8 cellular contexts compared by ENCODE assay signal in the genomic region with DNA sequence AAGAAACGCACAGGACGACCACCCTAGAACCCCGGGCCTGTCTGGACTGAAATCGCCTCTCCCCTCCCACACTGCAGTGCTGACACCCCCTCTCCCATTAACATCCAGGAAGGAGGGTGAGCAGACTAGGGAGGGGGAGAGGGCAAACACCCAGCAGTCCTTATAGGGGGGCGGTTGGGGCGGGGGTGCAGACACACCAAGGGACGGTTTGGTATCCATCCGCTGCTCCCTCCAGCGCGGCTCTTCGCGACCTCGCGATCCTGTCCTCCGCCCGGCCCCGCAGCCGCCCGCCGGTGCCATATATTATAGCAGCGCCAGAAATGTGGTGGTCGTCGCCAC. TPM values are rescaled to one million over a fixed set of nuclear protein-coding genes. Genes with fewer than 3 reads are reported as not detected.
DNase-seq lines count a peak whose midpoint lies in the region; ATAC-seq and TF ChIP-seq lines count a peak whose summit lies in the region.

No MANE protein-coding gene starts in this region.

- peak overlapping the region in 2 of 5 experiments; percentile 68 to 97 for H3K27ac Mint-ChIP-seq in brain

- H3K27me3 Mint-ChIP-seq in brain = no peaks in the 10 kb centered on the region

- peaks cover 42% of the 10 kb centered on the region for H3K36me3 Mint-ChIP-seq in brain

- H3K4me1 ChIP-seq in right lobe of liver (no peaks in the 10 kb centered on the region), thymus (ENCODE audit: control insufficient read depth, insufficient read depth, low read length) (no peaks in the 10 kb centered on the region)

- DNase-seq in activated CD4-positive, CD25-positive, alpha-beta regulatory T cell (lab: John Stamatoyannopoulos, UW) = no peak
- peak in 1 of 3 donors; percentile 58 for DNase-seq in right lobe of liver
- DNase-seq in NAMALWA (ENCODE audit: low spot score) = no peak
- DNase-seq in NCI-H2227 treated with DMSO at 0.1 percent for 48 hours (lab: John Stamatoyannopoulos, UW) = no peak
- DNase-seq in HT-29 (ENCODE audit: low spot score) = no peak

- peak overlapping the region; percentile 38 to 51 (median 47) for H3K4me3 ChIP-seq in right lobe of liver
- peak overlapping the region; percentile 58 for H3K4me3 ChIP-seq in thymus (ENCODE audit: low read length)

- H3K27ac ChIP-seq in right lobe of liver = no peak overlapping the region
- peak overlapping the region; percentile 52 for H3K27ac ChIP-seq in thymus (ENCODE audit: low read depth)

- no peaks in the 10 kb centered on the region for H3K36me3 ChIP-seq in right lobe of liver
- no peaks in the 10 kb centered on the region for H3K36me3 ChIP-seq in thymus (ENCODE audit: control insufficient read depth, insufficient read depth)

- no peak for TF ChIP-seq POLR2A in right lobe of liver (IDR thresholded peaks at IDR 0.05)

- peaks cover 8% of the 10 kb centered on the region for H3K4me1 Mint-ChIP-seq in brain

- H3K9me3 ChIP-seq in right lobe of liver = no peaks in the 10 kb centered on the region
- no peaks in the 10 kb centered on the region for H3K9me3 ChIP-seq in thymus (ENCODE audit: control insufficient read depth)

- intact Hi-C loops in right lobe of liver (cut with DNase I) = no loop called here

- WGBS in right lobe of liver (ENCODE audit: insufficient coverage, low coverage, low lambda C conversion rate, missing lambda C conversion rate) = 20% methylated on average over 1 of the region's 23 CpGs
- WGBS in thymus = 5% methylated on average over 23 of the region's 23 CpGs

- H3K27me3 ChIP-seq in right lobe of liver = no peaks in the 10 kb centered on the region
- no peaks in the 10 kb centered on the region for H3K27me3 ChIP-seq in thymus (ENCODE audit: control insufficient read depth, insufficient read depth)

- H3K4me3 Mint-ChIP-seq in brain = peak overlapping the region; percentile 88 to 98 (median 94)

- peak; percentile 13 to 17 for ATAC-seq in activated CD4-positive, CD25-positive, alpha-beta regulatory T cell treated with anti-CD3 and anti-CD28 coated beads, Interleukin-2, amount 50 U/mL, for 24 hours
- no peak for ATAC-seq in right lobe of liver

- no peak for TF ChIP-seq CTCF in brain (conservative IDR thresholded peaks at IDR 0.05)
- no peak for TF ChIP-seq CTCF in right lobe of liver (IDR thresholded peaks at IDR 0.05)

- H3K9me3 Mint-ChIP-seq in brain = peaks cover under 1 to 18% (median 6%) of the 10 kb centered on the region in 5 experiments

RNA-seq across cellular contexts. Expression of gene GPRASP1, which starts 0.4 kb away (rescaled TPM):
- polyA plus RNA-seq in brain (ENCODE audit: insufficient read depth, low read depth, low replicate concordance) (14.6 TPM), thymus (21.7 TPM)
- total RNA-seq in right lobe of liver = 1 to 10 TPM in 4 of 6 experiments, under 1 TPM in 2; 0.61 to 1.8 (median 1.4) TPM
- 0.13 and 0.23 TPM in 2 replicates for total RNA-seq in HT-29 (2014; rRNA removed; shearing (Covaris generic))

RNA-seq across cellular contexts. Expression of gene ARMCX5, which starts 51.6 kb away (rescaled TPM):
- polyA plus RNA-seq in brain (ENCODE audit: insufficient read depth, low read depth, low replicate concordance) (4.0 TPM), thymus (12.2 TPM)
- total RNA-seq in right lobe of liver = 1 to 10 TPM; 4.6 to 8.9 (median 5.7) TPM
- total RNA-seq in HT-29 (2014; rRNA removed; shearing (Covaris generic)) = 10.5 and 12.1 TPM in 2 replicates

Comparison
In these comparisons a context has a peak if more than half of its experiments do, and no peak if none do; other contexts are left out.
1. ATAC-seq: peak in activated CD4-positive, CD25-positive, alpha-beta regulatory T cell treated with anti-CD3 and anti-CD28 coated beads, Interleukin-2, amount 50 U/mL, for 24 hours (2 of 2); none in right lobe of liver (0 of 4).